ENCODE assay signal across 8 cellular contexts in genomic region chr11:69636870-69637600, GRCh38. TPM values are rescaled to one million over a fixed set of nuclear protein-coding genes. Genes with fewer than 3 reads are reported as not detected.
DNase-seq lines count a peak whose midpoint lies in the region; ATAC-seq, FAIRE-seq and TF ChIP-seq lines count a peak whose summit lies in the region.

No MANE protein-coding gene starts in this region.

- peak overlapping the region; percentile 94 for H2AK9ac ChIP-seq in IMR-90 (replicated peaks; ENCODE audit: low read depth, low read length, poor library complexity)

- in situ Hi-C loops in IMR-90 (cut with MboI; ENCODE audit: low sequenced_read_pairs): loop anchor here (10.0 kb wide), 1 partner anchor 192 kb away; no protein-coding TSS in a partner anchor

- H3K27ac ChIP-seq in 22Rv1 (peak overlapping the region; percentile 100), IMR-90 (ENCODE audit: insufficient read depth, low read length) (peak overlapping the region; percentile 60), esophagus (ENCODE audit: low read depth in 2 of 2, low read length in 1 of 2) (peak overlapping the region; percentile 45 to 84)

- peak overlapping the region; percentile 97 for H2AFZ ChIP-seq in IMR-90 (replicated peaks; ENCODE audit: low read length, poor library complexity)

- peak overlapping the region; percentile 69 for H2BK20ac ChIP-seq in IMR-90 (ENCODE audit: low read depth, low read length)

- DNase-seq in IMR-90: no peak
- DNase-seq in nephron progenitor cell: no peak
- DNase-seq in GM12892 (ENCODE audit: insufficient read length): no peak

- intact Hi-C loops in IMR-90 (cut with micrococcal nuclease): no loop called here

- H3K4me1 ChIP-seq in IMR-90 (ENCODE audit: control insufficient read depth, insufficient read depth, low read length) (peaks cover 5% of the 10 kb centered on the region), esophagus (ENCODE audit: control insufficient read depth in 2 of 2, insufficient read depth in 2 of 2, low read length in 1 of 2) (peaks cover 11 to 20% of the 10 kb centered on the region in 2 donors)

- no peaks in the 10 kb centered on the region for H3K36me3 Mint-ChIP-seq in nephron progenitor cell (ENCODE audit: low read depth)

- H3K27me3 Mint-ChIP-seq in nephron progenitor cell (ENCODE audit: low read depth, poor library complexity): peaks cover 7% of the 10 kb centered on the region

- TF ChIP-seq RAD21 in IMR-90 (IDR thresholded peaks at IDR 0.05; ENCODE audit: low read length): no peak

- ATAC-seq in IMR-90 (ENCODE audit: low read depth) (no peak), HG02610 (IDR thresholded peaks at IDR 0.05; ENCODE audit: unreplicated experiment) (no peak), HG03159 (IDR thresholded peaks at IDR 0.05; ENCODE audit: unreplicated experiment) (no peak), HG03520 (IDR thresholded peaks at IDR 0.05; ENCODE audit: unreplicated experiment) (no peak)

- H2BK5ac ChIP-seq in IMR-90 (ENCODE audit: low read depth, low read length, poor library complexity, severe bottlenecking): peak overlapping the region; percentile 63

- H3K4me3 ChIP-seq in IMR-90 (ENCODE audit: insufficient read depth, low read depth, low read length): no peak overlapping the region
- peak overlapping the region; percentile 43 to 54 for H3K4me3 ChIP-seq in esophagus (ENCODE audit: low read depth in 1 of 2, low read length in 2 of 2)

- dilution Hi-C loops in IMR-90 (cut with HindIII; ENCODE audit: low sequenced_read_pairs, unreplicated experiment): no loop called here

- H4K5ac ChIP-seq in IMR-90 (ENCODE audit: low read depth, low read length): peak overlapping the region; percentile 66

- H4K8ac ChIP-seq in IMR-90 (ENCODE audit: low read depth in 2 of 2, low read length in 2 of 2): peak overlapping the region; percentile 84 to 86

- no peaks in the 10 kb centered on the region for H3K9me3 Mint-ChIP-seq in nephron progenitor cell

- peaks cover 9% of the 10 kb centered on the region for H3K9me1 ChIP-seq in IMR-90 (ENCODE audit: insufficient read depth, low read length)

- H3K23ac ChIP-seq in IMR-90 (ENCODE audit: low read depth, low read length): 0 out of 2 replicates have a peak overlapping the region, but pooled peaks have one; percentile 10

- H3K4me3 Mint-ChIP-seq in nephron progenitor cell: peak overlapping the region; percentile 77

- no peak overlapping the region for H3K56ac ChIP-seq in IMR-90 (ENCODE audit: extremely low read depth, insufficient read depth, low read length)

- POLR2A ChIA-PET in IMR-90 (lab: Charles Lee; ENCODE audit: unreplicated experiment): no interaction called here

- peaks cover 8% of the 10 kb centered on the region for H4K20me1 ChIP-seq in IMR-90 (ENCODE audit: insufficient read depth, low read length)

- FAIRE-seq in GM12892 (lab: Jason Lieb, UNC): no peak

- H3K27me3 ChIP-seq in IMR-90 (ENCODE audit: control insufficient read depth, insufficient read depth, low read length): no peaks in the 10 kb centered on the region
- H3K27me3 ChIP-seq in esophagus (ENCODE audit: control insufficient read depth in 1 of 2, insufficient read depth in 2 of 2, low read length in 2 of 2): no peaks in the 10 kb centered on the region

- no peak overlapping the region for H3K27ac Mint-ChIP-seq in nephron progenitor cell

- CTCF ChIA-PET in IMR-90 (lab: Yijun Ruan, JAX): no interaction called here

- 39% methylated on average over 21 of the region's 61 CpGs; no CpG with 5 or more reads in 1 of the 2 experiments for whole genome bisulfite sequencing in IMR-90 (ENCODE audit: extremely low coverage in 2 of 2, insufficient read length in 1 of 2), 2 experiments
- WGBS in esophagus, 2 donors: 5 to 12% methylated on average over 54 to 61 of the region's 61 CpGs

- H3K4me1 Mint-ChIP-seq in nephron progenitor cell: peaks cover 47% of the 10 kb centered on the region

- peak overlapping the region; percentile 13; the same call in 1 of the 2 replicates for H3K18ac ChIP-seq in IMR-90 (ENCODE audit: low read depth, low read length)

- H2AK5ac ChIP-seq in IMR-90 (ENCODE audit: low read depth, low read length): peak overlapping the region; percentile 90

- no TSS peak for BruUV-seq in IMR-90 (replicated peaks; lab: Mats Ljungman, UMichigan)

- H3K14ac ChIP-seq in IMR-90 (replicated peaks; ENCODE audit: low read depth, low read length): peak overlapping the region; percentile 51; the same call in 1 of the 2 replicates

- H3K36me3 ChIP-seq in IMR-90 (ENCODE audit: control insufficient read depth, insufficient read depth, low read length) (no peaks in the 10 kb centered on the region), esophagus (ENCODE audit: control insufficient read depth in 2 of 2, insufficient read depth in 2 of 2, low read length in 1 of 2) (no peaks in the 10 kb centered on the region)

- peak overlapping the region; percentile 93 for H3K4ac ChIP-seq in IMR-90 (ENCODE audit: low read depth, low read length)

- peak overlapping the region; percentile 90 for H2BK120ac ChIP-seq in IMR-90 (ENCODE audit: low read depth, low read length)

- H3K4me2 ChIP-seq in IMR-90 (ENCODE audit: low read depth, low read length): peak overlapping the region; percentile 43; the same call in 1 of the 2 replicates

- H3K79me1 ChIP-seq in IMR-90 (ENCODE audit: low read depth in 1 of 2, low read length in 2 of 2): peaks cover 0 to 31% of the 10 kb centered on the region in 2 experiments; a peak in 2 of 4 replicates

- peak overlapping the region; percentile 48 for H3K9ac ChIP-seq in IMR-90 (ENCODE audit: low read depth, low read length)

- H3K9me3 ChIP-seq in IMR-90 (ENCODE audit: control insufficient read depth, insufficient read depth, low read length) (no peaks in the 10 kb centered on the region), esophagus (ENCODE audit: control insufficient read depth in 2 of 2, insufficient read depth in 1 of 2, low read depth in 1 of 2, low read length in 1 of 2) (no peaks in the 10 kb centered on the region)

- no peak for TF ChIP-seq POLR2A in IMR-90 (IDR thresholded peaks at IDR 0.05; ENCODE audit: low read depth, low read length)
- TF ChIP-seq POLR2A in GM12892 (IDR thresholded peaks at IDR 0.05; ENCODE audit: low read depth, low read length): no peak

- H4K91ac ChIP-seq in IMR-90 (ENCODE audit: insufficient read depth, low read depth, low read length): peak overlapping the region; percentile 94

- peak overlapping the region; percentile 45; the same call in 2 of the 3 replicates for H2BK15ac ChIP-seq in IMR-90 (ENCODE audit: low read depth, low read length)

- no peak for TF ChIP-seq CTCF in 22Rv1 (IDR thresholded peaks at IDR 0.05)
- TF ChIP-seq CTCF in IMR-90 (conservative IDR thresholded peaks at IDR 0.05; ENCODE audit: low read depth, low read length): no peak
- TF ChIP-seq CTCF in nephron progenitor cell (IDR thresholded peaks at IDR 0.05): no peak

TF ChIP-seq in IMR-90, 13 proteins besides CTCF, POLR2A, EP300 and RAD21:
- TF ChIP-seq MAFK (IDR thresholded peaks at IDR 0.05; ENCODE audit: low read depth, low read length) (no peak), BHLHE40 (IDR thresholded peaks at IDR 0.05; ENCODE audit: low read depth, low read length) (no peak), CEBPB (IDR thresholded peaks at IDR 0.05; ENCODE audit: low read depth, low read length) (no peak), ELK1 (IDR thresholded peaks at IDR 0.05; ENCODE audit: borderline replicate concordance, low read depth, low read length) (no peak), MAZ (IDR thresholded peaks at IDR 0.05; ENCODE audit: borderline replicate concordance, low read depth, low read length) (no peak), NFE2L2 (IDR thresholded peaks at IDR 0.05; ENCODE audit: low read depth, low read length) (no peak), CHD1 (IDR thresholded peaks at IDR 0.05; ENCODE audit: low read depth, low read length) (no peak), RCOR1 (IDR thresholded peaks at IDR 0.05; ENCODE audit: insufficient replicate concordance, low read length) (no peak), RFX5 (IDR thresholded peaks at IDR 0.05; ENCODE audit: low read depth, low read length) (no peak), USF2 (IDR thresholded peaks at IDR 0.05; ENCODE audit: low read depth, low read length) (no peak), MXI1 (IDR thresholded peaks at IDR 0.05; ENCODE audit: borderline replicate concordance, low read depth, low read length) (no peak), SMC3 (IDR thresholded peaks at IDR 0.05; ENCODE audit: low read depth, low read length) (no peak), FOS (IDR thresholded peaks at IDR 0.05; ENCODE audit: low read depth, low read length) (no peak)

RNA-seq across cellular contexts. Expression of gene CCND1, which starts 3.9 kb away (rescaled TPM):
- 717 and 748 TPM in 2 replicates for total RNA-seq in IMR-90 (2012; rRNA removed)
- polyA plus RNA-seq in IMR-90 (2012; rRNA removed) (481 and 872 TPM in 2 replicates), esophagus (10 to 100 TPM; 45.1 to 48.5 TPM)
- polyA plus RNA-seq in IMR-90 (2012; cell fraction: cytosol; rRNA removed): 498 and 688 TPM in 2 replicates
- 405 and 823 TPM in 2 replicates for polyA plus RNA-seq in IMR-90 (2012; cell fraction: nucleus; rRNA removed; ENCODE audit: low replicate concordance)
- polyA plus RNA-seq in GM12892 (2012; ENCODE audit: missing spikeins): 1.5 TPM

RNA-seq across cellular contexts. Expression of gene LTO1, which starts 38.1 kb away (rescaled TPM):
- total RNA-seq in IMR-90 (2012; rRNA removed): 8.2 and 16.7 TPM in 2 replicates
- polyA plus RNA-seq in IMR-90 (2012; rRNA removed) (18.8 and 23.5 TPM in 2 replicates), esophagus (10 to 100 TPM; 15.0 to 22.9 TPM)
- 14.0 and 16.6 TPM in 2 replicates for polyA plus RNA-seq in IMR-90 (2012; cell fraction: cytosol; rRNA removed)
- polyA plus RNA-seq in IMR-90 (2012; cell fraction: nucleus; rRNA removed; ENCODE audit: low replicate concordance): 58.0 and 79.5 TPM in 2 replicates
- polyA plus RNA-seq in GM12892 (2012; ENCODE audit: missing spikeins): 9.1 TPM

Comparison
In these comparisons a context has a peak if more than half of its experiments do, and no peak if none do; other contexts are left out.
1. RNA of gene CCND1, which starts 3.9 kb away (polyA plus RNA-seq): 405 to 872 TPM in IMR-90; 45.1 to 48.5 TPM in esophagus; every median in the first group is over 4 times any median in the second.
2. Peak in every context shown above with its lines, with median percentiles within 50 percentile points of each other: H3K27ac ChIP-seq.